8 cellular contexts compared by ENCODE assay signal in genomic region chr20:63980806-63981728, GRCh38. TPM values are rescaled to one million over a fixed set of nuclear protein-coding genes. Genes with fewer than 3 reads are reported as not detected.
A peak's percentile ranks its signal among the peaks of the same experiment; 100 is the strongest.
DNase-seq lines count a peak whose midpoint lies in the region; ATAC-seq, FAIRE-seq and TF ChIP-seq lines count a peak whose summit lies in the region.

A gene with protein sequence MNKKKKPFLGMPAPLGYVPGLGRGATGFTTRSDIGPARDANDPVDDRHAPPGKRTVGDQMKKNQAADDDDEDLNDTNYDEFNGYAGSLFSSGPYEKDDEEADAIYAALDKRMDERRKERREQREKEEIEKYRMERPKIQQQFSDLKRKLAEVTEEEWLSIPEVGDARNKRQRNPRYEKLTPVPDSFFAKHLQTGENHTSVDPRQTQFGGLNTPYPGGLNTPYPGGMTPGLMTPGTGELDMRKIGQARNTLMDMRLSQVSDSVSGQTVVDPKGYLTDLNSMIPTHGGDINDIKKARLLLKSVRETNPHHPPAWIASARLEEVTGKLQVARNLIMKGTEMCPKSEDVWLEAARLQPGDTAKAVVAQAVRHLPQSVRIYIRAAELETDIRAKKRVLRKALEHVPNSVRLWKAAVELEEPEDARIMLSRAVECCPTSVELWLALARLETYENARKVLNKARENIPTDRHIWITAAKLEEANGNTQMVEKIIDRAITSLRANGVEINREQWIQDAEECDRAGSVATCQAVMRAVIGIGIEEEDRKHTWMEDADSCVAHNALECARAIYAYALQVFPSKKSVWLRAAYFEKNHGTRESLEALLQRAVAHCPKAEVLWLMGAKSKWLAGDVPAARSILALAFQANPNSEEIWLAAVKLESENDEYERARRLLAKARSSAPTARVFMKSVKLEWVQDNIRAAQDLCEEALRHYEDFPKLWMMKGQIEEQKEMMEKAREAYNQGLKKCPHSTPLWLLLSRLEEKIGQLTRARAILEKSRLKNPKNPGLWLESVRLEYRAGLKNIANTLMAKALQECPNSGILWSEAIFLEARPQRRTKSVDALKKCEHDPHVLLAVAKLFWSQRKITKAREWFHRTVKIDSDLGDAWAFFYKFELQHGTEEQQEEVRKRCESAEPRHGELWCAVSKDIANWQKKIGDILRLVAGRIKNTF (plus strand): TSS chr20:63981132. CDS start chr20:63981246, 114 bp downstream.

- TF ChIP-seq CTCF in AG10803 (conservative IDR thresholded peaks at IDR 0.05; ENCODE audit: low read length) (peak; percentile 88), kidney (IDR thresholded peaks at IDR 0.05; ENCODE audit: borderline replicate concordance, extremely low read depth, insufficient read depth) (peak; percentile 75)

- DNase-seq in AG10803 (ENCODE audit: low read depth) (peak; percentile 94), NCI-H446 treated with DMSO at 0.1 percent for 48 hours (lab: John Stamatoyannopoulos, UW) (peak; percentile 95), cerebellar nuclear complex (lab: John Stamatoyannopoulos, UW) (peak; percentile 42 to 76), kidney (peak; percentile 98)
- DNase-seq in activated CD4-positive, CD25-positive, alpha-beta regulatory T cell treated with anti-CD3 and anti-CD28 coated beads, Interleukin-2, amount 50 U/mL, for 72 hours = peak; percentile 95
- peak; percentile 97 for DNase-seq in stimulated activated CD4-positive, alpha-beta T cell treated with anti-CD3 and anti-CD28 coated beads, Interleukin-15, amount 100 ng/mL, for 24 hours

- peak within 1 kb of the TSS; percentile 45 to 80 for H3K27ac ChIP-seq in kidney (ENCODE audit: low read depth in 2 of 2, low read length in 2 of 2)

- H3K9me3 ChIP-seq in kidney (ENCODE audit: control insufficient read depth in 1 of 2, low read length in 2 of 2) = no peaks in the 10 kb centered on the region

- H3K4me3 ChIP-seq in AG10803 (ENCODE audit: low read length) (peak within 1 kb of the TSS; percentile 81), kidney (ENCODE audit: low read length in 2 of 2) (peak within 1 kb of the TSS; percentile 91 to 98)

- H3K36me3 ChIP-seq in kidney (ENCODE audit: control insufficient read depth in 1 of 2, insufficient read depth in 2 of 2, low read length in 2 of 2) = peaks cover 8 to 15% of the 10 kb centered on the region in 2 donors

- no peak for FAIRE-seq in kidney (lab: Jason Lieb, UNC)

- H3K9ac ChIP-seq in kidney (ENCODE audit: low read length in 2 of 2) = peak within 1 kb of the TSS; percentile 67 to 92

- intact Hi-C loops in kidney (cut with DNase I) = no loop called here

- H3K4me1 ChIP-seq in kidney (ENCODE audit: control insufficient read depth in 1 of 2, insufficient read depth in 1 of 2, low read depth in 1 of 2, low read length in 2 of 2) = peaks cover 7 to 22% of the 10 kb centered on the region in 2 donors

- ATAC-seq in GM19023 (IDR thresholded peaks at IDR 0.05; ENCODE audit: unreplicated experiment) = peak; percentile 46
- ATAC-seq in HG03342 (IDR thresholded peaks at IDR 0.05; ENCODE audit: unreplicated experiment) = peak; percentile 50

RNA-seq across cellular contexts. Expression of the gene that starts here (rescaled TPM):
- total RNA-seq in kidney = 73.3 TPM
- polyA plus RNA-seq in kidney (ENCODE audit: insufficient read depth, low read depth, low replicate concordance) = 51.3 TPM

Comparison
In these comparisons a context has a peak if more than half of its experiments do, and no peak if none do; other contexts are left out.
1. Peak in every context shown above with its lines: DNase-seq, ATAC-seq, H3K4me3 ChIP-seq and H3K27ac ChIP-seq.